ENCODE assay signal across 8 cellular contexts in genomic region chr1:153022340-153022739, GRCh38. TPM values are rescaled to one million over a fixed set of nuclear protein-coding genes. Genes with fewer than 3 reads are reported as not detected.
"Had no signal": no experiment of that assay in that cellular context is flagged by ENCODE, and none has a peak within 500 bp of the region (broad histone marks: within the 10 kb centered on the region; RNA-seq: fewer than 3 reads in every experiment).

No MANE protein-coding gene starts in this region.

RNA-seq across cellular contexts. Expression of gene SPRR1B, which starts 8.7 kb away (rescaled TPM):
- total RNA-seq: activated CD8-positive, alpha-beta T cell treated with anti-CD3 and anti-CD28 coated beads for 36 hours; activated naive CD8-positive, alpha-beta T cell treated with anti-CD3 and anti-CD28 coated beads for 36 hours; activated T-cell treated with anti-CD3 and anti-CD28 coated beads, Interleukin-2, amount 50 U/mL, for 72 hours; activated T-helper 2 cell treated with anti-CD3 and anti-CD28 coated beads, Interferon-gamma antibody, Interleukin-2, Interleukin-4, amounts not matched to agents 10 μg/mL and 5 μg/mL and 100 μg/mL, durations not matched to agents 14 hours and 24 hours and 36 hours; cardiac muscle cell; IMR-90; Right ventricle myocardium superior; SJSA1 had no signal
- polyA plus RNA-seq: cardiac muscle cell, IMR-90 had no signal

RNA-seq across cellular contexts. Expression of gene SPRR2D, which starts 18.6 kb away (rescaled TPM):
- total RNA-seq: activated CD8-positive, alpha-beta T cell treated with anti-CD3 and anti-CD28 coated beads for 36 hours; activated naive CD8-positive, alpha-beta T cell treated with anti-CD3 and anti-CD28 coated beads for 36 hours; activated T-cell treated with anti-CD3 and anti-CD28 coated beads, Interleukin-2, amount 50 U/mL, for 72 hours; activated T-helper 2 cell treated with anti-CD3 and anti-CD28 coated beads, Interferon-gamma antibody, Interleukin-2, Interleukin-4, amounts not matched to agents 10 μg/mL and 5 μg/mL and 100 μg/mL, durations not matched to agents 14 hours and 24 hours and 36 hours; cardiac muscle cell; IMR-90; Right ventricle myocardium superior; SJSA1 had no signal
- polyA plus RNA-seq: cardiac muscle cell, IMR-90 had no signal

RNA-seq across cellular contexts. Expression of gene SPRR3, which starts 20.8 kb away (rescaled TPM):
- total RNA-seq: activated CD8-positive, alpha-beta T cell treated with anti-CD3 and anti-CD28 coated beads for 36 hours; activated naive CD8-positive, alpha-beta T cell treated with anti-CD3 and anti-CD28 coated beads for 36 hours; activated T-cell treated with anti-CD3 and anti-CD28 coated beads, Interleukin-2, amount 50 U/mL, for 72 hours; activated T-helper 2 cell treated with anti-CD3 and anti-CD28 coated beads, Interferon-gamma antibody, Interleukin-2, Interleukin-4, amounts not matched to agents 10 μg/mL and 5 μg/mL and 100 μg/mL, durations not matched to agents 14 hours and 24 hours and 36 hours; cardiac muscle cell; IMR-90; Right ventricle myocardium superior; SJSA1 had no signal
- polyA plus RNA-seq: cardiac muscle cell, IMR-90 had no signal

RNA-seq across cellular contexts. Expression of gene SPRR2A, which starts 35.0 kb away (rescaled TPM):
- total RNA-seq: activated CD8-positive, alpha-beta T cell treated with anti-CD3 and anti-CD28 coated beads for 36 hours; activated naive CD8-positive, alpha-beta T cell treated with anti-CD3 and anti-CD28 coated beads for 36 hours; activated T-cell treated with anti-CD3 and anti-CD28 coated beads, Interleukin-2, amount 50 U/mL, for 72 hours; activated T-helper 2 cell treated with anti-CD3 and anti-CD28 coated beads, Interferon-gamma antibody, Interleukin-2, Interleukin-4, amounts not matched to agents 10 μg/mL and 5 μg/mL and 100 μg/mL, durations not matched to agents 14 hours and 24 hours and 36 hours; cardiac muscle cell; IMR-90; Right ventricle myocardium superior; SJSA1 had no signal
- polyA plus RNA-seq: cardiac muscle cell, IMR-90 had no signal

RNA-seq across cellular contexts. Expression of gene SPRR1A, which starts 38.5 kb away (rescaled TPM):
- total RNA-seq: activated CD8-positive, alpha-beta T cell treated with anti-CD3 and anti-CD28 coated beads for 36 hours; activated naive CD8-positive, alpha-beta T cell treated with anti-CD3 and anti-CD28 coated beads for 36 hours; activated T-cell treated with anti-CD3 and anti-CD28 coated beads, Interleukin-2, amount 50 U/mL, for 72 hours; activated T-helper 2 cell treated with anti-CD3 and anti-CD28 coated beads, Interferon-gamma antibody, Interleukin-2, Interleukin-4, amounts not matched to agents 10 μg/mL and 5 μg/mL and 100 μg/mL, durations not matched to agents 14 hours and 24 hours and 36 hours; cardiac muscle cell; IMR-90; Right ventricle myocardium superior; SJSA1 had no signal
- polyA plus RNA-seq: cardiac muscle cell, IMR-90 had no signal
